In genomic region chr15:29343229-29343628, GRCh38 we compare ENCODE assay signal across 26 cellular contexts.
"Had no signal": no experiment of that assay in that cellular context is flagged by ENCODE, and none has a peak within 500 bp of the region (broad histone marks: within the 10 kb centered on the region; RNA-seq: fewer than 3 reads in every experiment).

No MANE protein-coding gene starts in this region.

- ATAC-seq: left colon; left lung; lower lobe of right lung; natural killer cell; right lobe of liver; stimulated activated memory B cell treated with anti-CD40 and anti-IgM and Interleukin-4, amounts not matched to agents 10 μg/mL and 1 μg/mL and 100 μg/mL, for 72 hours; stimulated activated naive CD8-positive, alpha-beta T cell treated with anti-CD3 and anti-CD28 coated beads, Interleukin-15, amount 100 ng/mL, for 72 hours had no signal

- H3K4me1 ChIP-seq: left lung, lower lobe of right lung, right lobe of liver, tibial nerve, uterus had no signal

- H3K27ac Mint-ChIP-seq: immature natural killer cell; natural killer cell; nephron progenitor cell; progenitor cell of endocrine pancreas; stimulated activated memory B cell treated with anti-CD40 and anti-IgM and Interleukin-4, amounts not matched to agents 10 μg/mL and 1 μg/mL and 100 μg/mL, for 72 hours; stimulated activated naive CD8-positive, alpha-beta T cell treated with anti-CD3 and anti-CD28 coated beads, Interleukin-15, amount 100 ng/mL, for 72 hours; type B pancreatic cell had no signal

- H3K27ac ChIP-seq: left lung, lower lobe of right lung, ovary, right atrium auricular region, right lobe of liver, tibial nerve, uterus had no signal

- H3K27me3 Mint-ChIP-seq: stimulated activated memory B cell treated with anti-CD40 and anti-IgM and Interleukin-4, amounts not matched to agents 10 μg/mL and 1 μg/mL and 100 μg/mL, for 72 hours; stimulated activated naive CD8-positive, alpha-beta T cell treated with anti-CD3 and anti-CD28 coated beads, Interleukin-15, amount 100 ng/mL, for 72 hours had no signal

- H3K36me3 Mint-ChIP-seq: immature natural killer cell; naive B cell; natural killer cell; stimulated activated memory B cell treated with anti-CD40 and anti-IgM and Interleukin-4, amounts not matched to agents 10 μg/mL and 1 μg/mL and 100 μg/mL, for 72 hours; type B pancreatic cell had no signal

- H3K4me2 ChIP-seq: smooth muscle cell had no signal

- H3K36me3 ChIP-seq: left lung, lower lobe of right lung, ovary, right atrium auricular region, right lobe of liver, tibial nerve, uterus had no signal

- H3K4me3 ChIP-seq: left lung, lower lobe of right lung, ovary, right atrium auricular region, right lobe of liver, smooth muscle cell, tibial nerve, uterus had no signal

- H3K4me3 Mint-ChIP-seq: immature natural killer cell; naive B cell; natural killer cell; nephron progenitor cell; stimulated activated memory B cell treated with anti-CD40 and anti-IgM and Interleukin-4, amounts not matched to agents 10 μg/mL and 1 μg/mL and 100 μg/mL, for 72 hours; stimulated activated naive CD8-positive, alpha-beta T cell treated with anti-CD3 and anti-CD28 coated beads, Interleukin-15, amount 100 ng/mL, for 72 hours; type B pancreatic cell had no signal

- H3K27me3 ChIP-seq: left lung, ovary, right atrium auricular region, right lobe of liver, tibial nerve, uterus had no signal

- H3K9me3 ChIP-seq: left lung, lower lobe of right lung, ovary, right atrium auricular region, right lobe of liver, tibial nerve, uterus had no signal

- DNase-seq: immature natural killer cell; kidney; left colon; left lung; lower lobe of right lung; mammary epithelial cell; mesenchymal stem cell; naive B cell; natural killer cell; nephron progenitor cell; ovary; right lobe of liver; stimulated activated CD4-positive, alpha-beta T cell treated with anti-CD3 and anti-CD28 coated beads, Interleukin-1b, Interleukin-23, amount 100 ng/mL, for 48 hours; stimulated activated CD4-positive, alpha-beta T cell treated with anti-CD3 and anti-CD28 coated beads, Interleukin-2, amount 100 ng/mL, for 48 hours; stimulated activated CD4-positive, alpha-beta T cell treated with anti-CD3 and anti-CD28 coated beads, Interleukin-4, amount 100 ng/mL, for 4 hours; stimulated activated CD8-positive, alpha-beta memory T cell treated with anti-CD3 and anti-CD28 coated beads, Interleukin-4, amount 100 ng/mL, for 48 hours; stimulated activated naive CD4-positive, alpha-beta T cell treated with Interleukin-2 at 50 U/mL for 16 hours; stimulated activated naive CD8-positive, alpha-beta T cell treated with anti-CD3 and anti-CD28 coated beads, Interleukin-15, amount 100 ng/mL, for 72 hours; substantia nigra; uterus had no signal

- H3K9me3 Mint-ChIP-seq: immature natural killer cell; naive B cell; natural killer cell; nephron progenitor cell; stimulated activated memory B cell treated with anti-CD40 and anti-IgM and Interleukin-4, amounts not matched to agents 10 μg/mL and 1 μg/mL and 100 μg/mL, for 72 hours; stimulated activated naive CD8-positive, alpha-beta T cell treated with anti-CD3 and anti-CD28 coated beads, Interleukin-15, amount 100 ng/mL, for 72 hours; type B pancreatic cell had no signal

- H3K4me1 Mint-ChIP-seq: immature natural killer cell; naive B cell; natural killer cell; stimulated activated memory B cell treated with anti-CD40 and anti-IgM and Interleukin-4, amounts not matched to agents 10 μg/mL and 1 μg/mL and 100 μg/mL, for 72 hours; stimulated activated naive CD8-positive, alpha-beta T cell treated with anti-CD3 and anti-CD28 coated beads, Interleukin-15, amount 100 ng/mL, for 72 hours had no signal
